Comparison of ENCODE assay signal across 13 cellular contexts in the genomic region with DNA sequence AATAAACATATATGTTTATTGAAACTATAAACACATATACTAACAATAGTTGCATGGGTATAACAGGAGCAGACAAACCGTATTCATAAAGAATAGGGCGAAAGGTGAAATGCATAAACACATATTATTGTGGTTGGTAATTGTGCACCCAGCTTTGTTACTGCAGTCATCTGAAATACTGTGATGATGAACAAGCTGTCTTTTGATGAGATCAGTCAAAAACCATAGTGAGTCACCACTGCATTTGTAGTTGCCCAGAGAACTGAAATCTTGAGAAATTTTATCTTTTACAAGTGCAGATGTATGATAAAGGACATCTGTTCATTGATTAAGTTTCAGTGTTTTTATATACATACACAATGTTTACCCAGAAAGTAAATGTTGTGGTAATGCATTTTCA.
DNase-seq lines count a peak whose midpoint lies in the region; ATAC-seq and TF ChIP-seq lines count a peak whose summit lies in the region.
"Had no signal": no experiment of that assay in that cellular context is flagged by ENCODE, and none has a peak within 500 bp of the region (broad histone marks: within the 10 kb centered on the region; RNA-seq: fewer than 3 reads in every experiment).

No MANE protein-coding gene starts in this region.

- TF ChIP-seq CTCF in AG09309 (IDR thresholded peaks at IDR 0.05; ENCODE audit: control insufficient read depth, insufficient read depth, low read depth, low read length, missing control alignments) (no peak), astrocyte of the spinal cord (IDR thresholded peaks at IDR 0.05; ENCODE audit: low read depth, low read length) (no peak)

- ATAC-seq in GM18867 (IDR thresholded peaks at IDR 0.05; ENCODE audit: unreplicated experiment) = no peak
- ATAC-seq: gastroesophageal sphincter, left ventricle myocardium superior had no signal

- H3K4me3 ChIP-seq in AG09309 (ENCODE audit: control insufficient read depth, low read depth, low read length) (no peak overlapping the region), astrocyte of the spinal cord (ENCODE audit: low read depth, low read length) (no peak overlapping the region)
- H3K4me3 ChIP-seq: gastroesophageal sphincter, neural progenitor cell had no signal

- peak; percentile 34 for DNase-seq in AG09309 (ENCODE audit: low read depth)
- DNase-seq in HT-29 (ENCODE audit: low spot score) = peak; percentile 12
- DNase-seq in astrocyte of the spinal cord (ENCODE audit: low read depth, low spot score) = peak; percentile 48
- DNase-seq in iris pigment epithelial cell (ENCODE audit: low read depth) = peak; percentile 89
- no peak for DNase-seq in DMS79 (lab: John Stamatoyannopoulos, UW)
- no peak for DNase-seq in putamen (ENCODE audit: low spot score)
- no peak for DNase-seq in mesenteric fat pad (ENCODE audit: low spot score)
- DNase-seq: left ventricle myocardium superior; RPMI8226; stimulated activated CD4-positive, alpha-beta T cell treated with anti-CD3 and anti-CD28 coated beads, Interleukin-15, amount 100 ng/mL, for 24 hours had no signal

- in situ Hi-C loops in astrocyte of the spinal cord (cut with HindIII; ENCODE audit: low sequenced_read_pairs) = no loop called here

Comparison
In these comparisons a context has a peak if more than half of its experiments do, and no peak if none do; other contexts are left out.
1. DNase-seq: peak in AG09309 (single experiment), HT-29 (single experiment), astrocyte of the spinal cord (single experiment) and iris pigment epithelial cell (single experiment); none in DMS79 (single experiment), putamen (single experiment) and mesenteric fat pad (single experiment).